Comparison of ENCODE assay signal across 8 cellular contexts in genomic region chr20:3716195-3716834, GRCh38. TPM values are rescaled to one million over a fixed set of nuclear protein-coding genes. Genes with fewer than 3 reads are reported as not detected.
DNase-seq lines count a peak whose midpoint lies in the region; ATAC-seq, FAIRE-seq and TF ChIP-seq lines count a peak whose summit lies in the region.

No MANE protein-coding gene starts in this region.

- H3K27me3 ChIP-seq in NT2/D1 (ENCODE audit: insufficient read depth, insufficient read length) = peaks cover 5% of the 10 kb centered on the region
- no peaks in the 10 kb centered on the region for H3K27me3 ChIP-seq in breast epithelium
- no peaks in the 10 kb centered on the region for H3K27me3 ChIP-seq in tibial nerve

- no peaks in the 10 kb centered on the region for H3K36me3 ChIP-seq in NT2/D1 (ENCODE audit: insufficient read depth, insufficient read length, low read length)
- H3K36me3 ChIP-seq in breast epithelium = no peaks in the 10 kb centered on the region
- no peaks in the 10 kb centered on the region for H3K36me3 ChIP-seq in tibial nerve

- H3K4me1 ChIP-seq in NT2/D1 (ENCODE audit: insufficient read depth, insufficient read length) = no peaks in the 10 kb centered on the region
- no peaks in the 10 kb centered on the region for H3K4me1 ChIP-seq in breast epithelium
- H3K4me1 ChIP-seq in tibial nerve = peaks cover 0 to 3% (median 0%) of the 10 kb centered on the region in 4 donors

- DNase-seq in D721Med (ENCODE audit: insufficient read length, low spot score) (no peak), HCEC 1CT (peak; percentile 42), NT2/D1 (ENCODE audit: low read depth, low spot score) (peak; percentile 38), breast epithelium (ENCODE audit: low spot score in 2 of 2) (no peak), left lobe of liver (ENCODE audit: low spot score) (no peak), tibial nerve (ENCODE audit: low spot score in 2 of 2) (no peak)
- no peak for DNase-seq in central memory CD4-positive, alpha-beta T cell

- TF ChIP-seq CTCF in D721Med (IDR thresholded peaks at IDR 0.05; ENCODE audit: insufficient read depth, missing control alignments) (peak; percentile 55), breast epithelium (IDR thresholded peaks at IDR 0.05) (peak in 2 of 3 donors; percentile 22 to 48), tibial nerve (IDR thresholded peaks at IDR 0.05) (peak; percentile 36 to 63 (median 53))

- TF ChIP-seq EP300 in tibial nerve (IDR thresholded peaks at IDR 0.05) = no peak

- H3K9me3 ChIP-seq in NT2/D1 (ENCODE audit: insufficient read depth, low read length) (no peaks in the 10 kb centered on the region), breast epithelium (no peaks in the 10 kb centered on the region), tibial nerve (no peaks in the 10 kb centered on the region)

- ATAC-seq in left lobe of liver (peak; percentile 84), HG03520 (IDR thresholded peaks at IDR 0.05; ENCODE audit: unreplicated experiment) (no peak)

- FAIRE-seq in D721Med (lab: Jason Lieb, UNC) = no peak

- intact Hi-C loops in breast epithelium (cut with DNase I; ENCODE audit: low total_unique reads) = no loop called here

- TF ChIP-seq POLR2A in breast epithelium (IDR thresholded peaks at IDR 0.05) (no peak), tibial nerve (IDR thresholded peaks at IDR 0.05) (no peak)

- WGBS in tibial nerve, 2 donors = 77 to 80% methylated on average over 4 of the region's 4 CpGs

- no peak overlapping the region for H3K27ac ChIP-seq in breast epithelium
- H3K27ac ChIP-seq in tibial nerve = no peak overlapping the region

- no peak overlapping the region for H3K4me3 ChIP-seq in NT2/D1 (ENCODE audit: insufficient read length, low read depth)
- H3K4me3 ChIP-seq in breast epithelium = no peak overlapping the region
- no peak overlapping the region for H3K4me3 ChIP-seq in tibial nerve

- H3K9ac ChIP-seq in NT2/D1 (ENCODE audit: insufficient read length, low read depth) = no peak overlapping the region

RNA-seq across cellular contexts. Expression of gene SIGLEC1, which starts 3.9 kb away (rescaled TPM):
- total RNA-seq in breast epithelium (10 to 100 TPM in 1 of 3 donors, 1 to 10 TPM in 2; 2.0 to 32.0 (median 6.9) TPM), left lobe of liver (5.9 TPM), tibial nerve (10 to 100 TPM in 3 of 4 donors, 1 to 10 TPM in 1; 5.2 to 33.9 (median 13.1) TPM)

RNA-seq across cellular contexts. Expression of gene HSPA12B, which starts 16.2 kb away (rescaled TPM):
- total RNA-seq in breast epithelium = 10 to 100 TPM in 1 of 3 donors, 1 to 10 TPM in 2; 7.0 to 25.2 (median 9.3) TPM
- total RNA-seq in left lobe of liver = 1.4 TPM
- 10 to 100 TPM; 12.7 to 30.9 (median 18.7) TPM for total RNA-seq in tibial nerve

RNA-seq across cellular contexts. Expression of gene ADAM33, which starts 34.5 kb away (rescaled TPM):
- total RNA-seq in breast epithelium (10 to 100 TPM; 29.4 to 39.5 (median 37.4) TPM), left lobe of liver (0.48 TPM), tibial nerve (100 to 1,000 TPM; 162 to 385 (median 274) TPM)

RNA-seq across cellular contexts. Expression of gene ADISSP, which starts 51.2 kb away (rescaled TPM):
- total RNA-seq in breast epithelium (10 to 100 TPM; 12.3 to 29.3 (median 15.7) TPM), left lobe of liver (10.6 TPM), tibial nerve (10 to 100 TPM; 14.4 to 32.4 (median 22.2) TPM)

RNA-seq across cellular contexts. Expression of gene GFRA4, which starts 53.1 kb away (rescaled TPM):
- total RNA-seq in breast epithelium (not detected), left lobe of liver (not detected), tibial nerve (not detected)

Comparison
In these comparisons a context has a peak if more than half of its experiments do, and no peak if none do; other contexts are left out.
1. DNase-seq: peak in HCEC 1CT (single experiment) and NT2/D1 (single experiment); none in D721Med (single experiment), breast epithelium (0 of 2), left lobe of liver (single experiment), tibial nerve (0 of 2) and central memory CD4-positive, alpha-beta T cell (single experiment).
2. RNA of gene ADAM33, which starts 34.5 kb away (total RNA-seq): 162 to 385 TPM in tibial nerve and 29.4 to 39.5 TPM in breast epithelium; 0.48 TPM in left lobe of liver (single experiment); every median in the first group is over 10 times any median in the second.
3. Peak in every context shown above with its lines, with median percentiles within 50 percentile points of each other: CTCF ChIP-seq.